13 cellular contexts compared by ENCODE assay signal in genomic region chr1:37655274-37655673, GRCh38. TPM values are rescaled to one million over a fixed set of nuclear protein-coding genes. Genes with fewer than 3 reads are reported as not detected.
"Had no signal": no experiment of that assay in that cellular context is flagged by ENCODE, and none has a peak within 500 bp of the region (broad histone marks: within the 10 kb centered on the region; RNA-seq: fewer than 3 reads in every experiment).

No MANE protein-coding gene starts in this region.

- H3K36me3 ChIP-seq: lower lobe of right lung had no signal

- H3K4me3 ChIP-seq: coronary artery, lower lobe of right lung, skin epidermis had no signal

- ATAC-seq: lower lobe of right lung had no signal

- H3K9ac ChIP-seq: parathyroid adenoma had no signal

- H2AFZ ChIP-seq: parathyroid adenoma had no signal

- H3K4me1 ChIP-seq: lower lobe of right lung, parathyroid adenoma had no signal

- H3K27ac ChIP-seq: coronary artery, epithelial cell of prostate, lower lobe of right lung, parathyroid adenoma, skin epidermis had no signal

- H3K9me3 ChIP-seq: lower lobe of right lung had no signal

- DNase-seq: activated CD4-positive, alpha-beta T cell treated with anti-CD3 and anti-CD28 coated beads, Interleukin-2, amount 10 ng/mL, durations not matched to agents 24 days and 14 days; activated naive CD4-positive, alpha-beta T cell treated with anti-CD3 and anti-CD28 coated beads for 36 hours; central memory CD4-positive, alpha-beta T cell; effector CD8-positive, alpha-beta T cell; hypothalamus; lower lobe of right lung; T1000 had no signal

RNA-seq across cellular contexts. Expression of gene RSPO1, which starts 20.6 kb away (rescaled TPM):
- total RNA-seq: activated CD4-positive, alpha-beta T cell treated with anti-CD3 and anti-CD28 coated beads, Interleukin-2, amount 10 ng/mL, durations not matched to agents 24 days and 14 days; activated naive CD4-positive, alpha-beta T cell treated with anti-CD3 and anti-CD28 coated beads for 36 hours; activated T-helper 1 cell treated with anti-CD3 and anti-CD28 coated beads, Interleukin-12 subunit alpha, Interleukin-12 subunit beta, Interleukin-2, Interleukin-4 antibody, amounts not matched to agents 30 ng/mL and 10 ng/mL and 1 ng/mL, durations not matched to agents 14 hours and 24 hours and 36 hours; glomerular endothelial cell had no signal
